ENCODE assay signal across 8 cellular contexts in the genomic region with DNA sequence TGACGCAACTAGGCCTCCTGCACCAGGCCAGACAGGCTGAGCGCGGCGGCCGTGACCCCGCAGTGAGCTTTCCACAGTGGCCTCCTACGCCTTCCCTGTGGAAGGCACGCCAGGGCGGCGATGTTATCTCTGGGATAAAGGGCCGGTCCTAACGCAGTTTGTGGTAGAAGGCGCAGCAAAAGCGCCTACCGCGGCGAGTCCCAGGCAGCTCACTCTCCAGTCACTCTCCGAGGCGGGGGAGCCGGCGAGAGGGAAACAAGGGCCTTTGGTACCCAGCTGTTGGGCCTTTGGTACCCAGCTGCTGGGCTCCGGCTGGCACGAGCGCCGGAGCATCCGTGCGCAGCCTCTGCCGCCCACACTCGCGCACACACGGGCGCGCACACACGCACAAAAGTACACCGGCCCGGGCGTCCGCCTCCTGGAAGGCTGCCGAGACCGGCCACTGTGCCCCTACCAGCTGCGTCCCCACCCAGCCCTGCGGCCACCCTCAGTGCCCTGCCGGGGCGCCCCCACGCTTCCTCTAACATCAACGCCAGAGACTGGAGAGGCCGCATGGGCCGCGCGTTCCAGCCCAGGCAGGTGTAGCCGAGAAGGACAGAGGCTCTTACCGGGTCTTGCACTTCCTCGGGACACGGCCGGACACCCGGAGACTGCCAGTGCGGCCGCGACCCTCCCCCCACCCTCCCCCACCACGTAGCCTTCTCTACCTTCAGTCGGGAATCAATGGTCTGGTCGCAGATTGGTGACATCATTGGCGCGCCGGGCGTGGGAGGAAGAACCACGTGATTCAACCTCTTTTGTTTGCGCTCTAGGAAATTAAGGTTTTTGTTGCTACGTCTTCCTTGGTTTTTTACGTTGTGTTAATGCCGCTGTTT. TPM values are rescaled to one million over a fixed set of nuclear protein-coding genes. Genes with fewer than 3 reads are reported as not detected.
DNase-seq lines count a peak whose midpoint lies in the region; ATAC-seq and TF ChIP-seq lines count a peak whose summit lies in the region.

No MANE protein-coding gene starts in this region.

- DNase-seq in ELF-1 (ENCODE audit: low read depth, low spot score) (peak; percentile 92), NCI-H1694 (lab: John Stamatoyannopoulos, UW) (peak; percentile 97), T-helper 17 cell (peak; percentile 66 to 85 (median 67)), amniotic stem cell (lab: John Stamatoyannopoulos, UW) (peak; percentile 63), left ventricle myocardium inferior (peak; percentile 93), posterior vena cava (ENCODE audit: low spot score) (peak; percentile 97), type B pancreatic cell (ENCODE audit: extremely low spot score, unreplicated experiment) (peak; percentile 87)

- H3K27me3 Mint-ChIP-seq in T-helper 17 cell (peaks cover 10% of the 10 kb centered on the region), type B pancreatic cell (peaks cover 12% of the 10 kb centered on the region)

- peak overlapping the region; percentile 97 for H3K4me3 Mint-ChIP-seq in T-helper 17 cell
- H3K4me3 Mint-ChIP-seq in type B pancreatic cell: peak overlapping the region; percentile 97

- H3K4me1 ChIP-seq in left ventricle myocardium inferior: peaks cover 55% of the 10 kb centered on the region

- intact Hi-C loops in left ventricle myocardium inferior (cut with micrococcal nuclease): no loop called here
- intact Hi-C loops in posterior vena cava (cut with DNase I): no loop called here

- no peaks in the 10 kb centered on the region for H3K27me3 ChIP-seq in left ventricle myocardium inferior (ENCODE audit: low read depth)

- peaks cover 7% of the 10 kb centered on the region for H3K36me3 Mint-ChIP-seq in T-helper 17 cell (ENCODE audit: low read depth)
- peaks cover 3% of the 10 kb centered on the region for H3K36me3 Mint-ChIP-seq in type B pancreatic cell

- H3K9me3 ChIP-seq in T-helper 17 cell (ENCODE audit: control insufficient read depth, low read length, poor library complexity, severe bottlenecking): peaks cover 4% of the 10 kb centered on the region
- H3K9me3 ChIP-seq in left ventricle myocardium inferior (replicated peaks): peaks cover 15% of the 10 kb centered on the region

- H3K27ac ChIP-seq in left ventricle myocardium inferior (replicated peaks): peak overlapping the region; percentile 95

- peaks cover 5% of the 10 kb centered on the region for H3K9me3 Mint-ChIP-seq in type B pancreatic cell

- no peak for TF ChIP-seq CTCF in left ventricle myocardium inferior (IDR thresholded peaks at IDR 0.05; ENCODE audit: borderline replicate concordance)
- TF ChIP-seq CTCF in type B pancreatic cell (conservative IDR thresholded peaks at IDR 0.05): no peak

- ATAC-seq in HG02588 (IDR thresholded peaks at IDR 0.05; ENCODE audit: unreplicated experiment) (peak; percentile 54), T-helper 17 cell (peak; percentile 78)

- H3K4me1 Mint-ChIP-seq in T-helper 17 cell (peaks cover 22% of the 10 kb centered on the region), type B pancreatic cell (ENCODE audit: unreplicated experiment) (peaks cover 13% of the 10 kb centered on the region)

- H3K27ac Mint-ChIP-seq in T-helper 17 cell (peak overlapping the region; percentile 96), type B pancreatic cell (peak overlapping the region; percentile 100)

- no peaks in the 10 kb centered on the region for H3K36me3 ChIP-seq in left ventricle myocardium inferior

- H3K4me3 ChIP-seq in left ventricle myocardium inferior: peak overlapping the region; percentile 94

RNA-seq across cellular contexts. Expression of a gene that starts 19.5 kb away (rescaled TPM):
- 100 to 1,000 TPM; 197 to 231 TPM for total RNA-seq in T-helper 17 cell
- total RNA-seq in left ventricle myocardium inferior: 55.8 TPM
- 100 to 1,000 TPM; 104 to 106 TPM for total RNA-seq in posterior vena cava
- total RNA-seq in type B pancreatic cell (ENCODE audit: low replicate concordance): 180 and 184 TPM in 2 replicates

RNA-seq across cellular contexts. Expression of a gene that starts 59.9 kb away (rescaled TPM):
- total RNA-seq in T-helper 17 cell: not detected
- total RNA-seq in left ventricle myocardium inferior: not detected
- total RNA-seq in posterior vena cava: not detected
- total RNA-seq in type B pancreatic cell (ENCODE audit: low replicate concordance): 4.2 and 4.6 TPM in 2 replicates

Comparison
In these comparisons a context has a peak if more than half of its experiments do, and no peak if none do; other contexts are left out.
1. Peak in every context shown above with its lines: DNase-seq, ATAC-seq, H3K4me3 ChIP-seq and H3K27ac ChIP-seq.